18 cellular contexts compared by ENCODE assay signal in genomic region chr11:73991471-73992006, GRCh38. TPM values are rescaled to one million over a fixed set of nuclear protein-coding genes. Genes with fewer than 3 reads are reported as not detected.
DNase-seq lines count a peak whose midpoint lies in the region; ATAC-seq and TF ChIP-seq lines count a peak whose summit lies in the region.
"Had no signal": no experiment of that assay in that cellular context is flagged by ENCODE, and none has a peak within 500 bp of the region (broad histone marks: within the 10 kb centered on the region; RNA-seq: fewer than 3 reads in every experiment).

No MANE protein-coding gene starts in this region.

- H3K79me2 ChIP-seq in GM23338 (replicated peaks; ENCODE audit: insufficient read depth), result no peaks in the 10 kb centered on the region

- no peaks in the 10 kb centered on the region for H3K9me2 ChIP-seq in GM23338 (ENCODE audit: insufficient read depth)

- TF ChIP-seq POLR2A in spleen (IDR thresholded peaks at IDR 0.05), result no peak

- WGBS in spleen, 5 donors, result 63 to 87% (median 72%) methylated on average over 6 of the region's 6 CpGs

- H3K4me2 ChIP-seq in GM23338, result no peak overlapping the region

- H4K20me1 ChIP-seq in GM23338 (replicated peaks; ENCODE audit: insufficient read depth), result no peaks in the 10 kb centered on the region

- no peak overlapping the region for H3K4me3 Mint-ChIP-seq in activated naive CD4-positive, alpha-beta T cell treated with anti-CD3 and anti-CD28 coated beads, Interleukin-2, amount 10 ng/mL, durations not matched to agents 7 days and 5 days
- H3K4me3 Mint-ChIP-seq in GM23338, result no peak overlapping the region
- H3K4me3 Mint-ChIP-seq: central memory CD8-positive, alpha-beta T cell had no signal

- no peak for ATAC-seq in GM23338
- no peak for ATAC-seq in GM18519 (IDR thresholded peaks at IDR 0.05; ENCODE audit: low FRiP score, unreplicated experiment)
- ATAC-seq: SK-N-SH treated with all-trans-retinoic acid at 6 μM for 48 hours had no signal

- no peaks in the 10 kb centered on the region for H3K36me3 ChIP-seq in GM23338 (ENCODE audit: insufficient read depth)
- H3K36me3 ChIP-seq in spleen, result no peaks in the 10 kb centered on the region

- peak; percentile 6 for DNase-seq in activated naive CD4-positive, alpha-beta T cell treated with Interleukin-2 at 50 U/mL for 16 hours
- DNase-seq in activated naive CD4-positive, alpha-beta T cell treated with anti-CD3 and anti-CD28 coated beads, Interleukin-2, amount 10 ng/mL, durations not matched to agents 7 days and 5 days, result no peak
- DNase-seq in GM23338 (ENCODE audit: low spot score) (no peak), T-helper 22 cell (ENCODE audit: low read depth) (peak; percentile 24), spleen (peak; percentile 58), NCI-H1105 treated with DMSO at 0.1 percent for 48 hours (lab: John Stamatoyannopoulos, UW) (no peak)
- no peak for DNase-seq in stimulated activated naive CD4-positive, alpha-beta T cell treated with Interleukin-2 at 50 U/mL for 16 hours (lab: John Stamatoyannopoulos, UW)
- DNase-seq: activated gamma-delta T cell treated with Interleukin-2 at 50 U/mL for 16 hours; DND-41; erythroblast; hypothalamus; NCI-H2081 treated with DMSO at 0.1 percent for 48 hours; NK-92 treated with Interleukin-12 subunit alpha and Interleukin-12 subunit beta, amount 100 ng/mL, for 24 hours had no signal

- CTCF ChIA-PET in activated naive CD4-positive, alpha-beta T cell treated with anti-CD3 and anti-CD28 coated beads, Interleukin-2, amount 10 ng/mL, durations not matched to agents 7 days and 5 days (lab: Charles Lee), result interaction anchor here (0.6 kb wide), 1 partner anchor 158 kb away, joined by 5 read pairs; no protein-coding TSS in a partner anchor

- H3K4me3 ChIP-seq in GM23338 (no peak overlapping the region), spleen (no peak overlapping the region)
- H3K4me3 ChIP-seq: lung had no signal

- intact Hi-C loops in spleen (cut with DNase I; ENCODE audit: low total_unique reads), result no loop called here

- peaks cover 35% of the 10 kb centered on the region for H3K4me1 Mint-ChIP-seq in activated naive CD4-positive, alpha-beta T cell treated with anti-CD3 and anti-CD28 coated beads, Interleukin-2, amount 10 ng/mL, durations not matched to agents 7 days and 5 days
- peaks cover 2% of the 10 kb centered on the region; the same call in 1 of the 3 replicates for H3K4me1 Mint-ChIP-seq in GM23338

- H2AFZ ChIP-seq in GM23338, result peak overlapping the region; percentile 83; the same call in 1 of the 2 replicates

- no peaks in the 10 kb centered on the region for H3K9me3 Mint-ChIP-seq in activated naive CD4-positive, alpha-beta T cell treated with anti-CD3 and anti-CD28 coated beads, Interleukin-2, amount 10 ng/mL, durations not matched to agents 7 days and 5 days
- H3K9me3 Mint-ChIP-seq in GM23338, result no peaks in the 10 kb centered on the region
- H3K9me3 Mint-ChIP-seq: central memory CD8-positive, alpha-beta T cell had no signal

- H3K4me1 ChIP-seq in GM23338 (ENCODE audit: insufficient read depth) (peaks cover 13% of the 10 kb centered on the region; the same call in 1 of the 2 replicates), spleen (peaks cover 0 to 62% (median 39%) of the 10 kb centered on the region in 6 donors)

- no peaks in the 10 kb centered on the region for H3K9me3 ChIP-seq in spleen

- H3K36me3 Mint-ChIP-seq in activated naive CD4-positive, alpha-beta T cell treated with anti-CD3 and anti-CD28 coated beads, Interleukin-2, amount 10 ng/mL, durations not matched to agents 7 days and 5 days, result no peaks in the 10 kb centered on the region
- H3K36me3 Mint-ChIP-seq in GM23338 (ENCODE audit: low read depth), result no peaks in the 10 kb centered on the region

- no peak overlapping the region for H3K27ac Mint-ChIP-seq in activated naive CD4-positive, alpha-beta T cell treated with anti-CD3 and anti-CD28 coated beads, Interleukin-2, amount 10 ng/mL, durations not matched to agents 7 days and 5 days
- no peak overlapping the region for H3K27ac Mint-ChIP-seq in GM23338

- H3F3A ChIP-seq in GM23338 (replicated peaks; ENCODE audit: low read depth), result no peaks in the 10 kb centered on the region

- H3K27me3 Mint-ChIP-seq in activated naive CD4-positive, alpha-beta T cell treated with anti-CD3 and anti-CD28 coated beads, Interleukin-2, amount 10 ng/mL, durations not matched to agents 7 days and 5 days, result peaks cover 3% of the 10 kb centered on the region
- peaks cover 2% of the 10 kb centered on the region for H3K27me3 Mint-ChIP-seq in GM23338 (ENCODE audit: insufficient read depth, low read depth, poor library complexity)
- H3K27me3 Mint-ChIP-seq: central memory CD8-positive, alpha-beta T cell had no signal

- H3K27ac ChIP-seq in GM23338 (ENCODE audit: low read depth) (no peak overlapping the region), spleen (peak overlapping the region in 1 of 8 donors; percentile 16)

- no peak for TF ChIP-seq CTCF in GM23338 (conservative IDR thresholded peaks at IDR 0.05; ENCODE audit: low read depth in 2 of 2)
- no peak for TF ChIP-seq CTCF in spleen (IDR thresholded peaks at IDR 0.05 in 8 of 11, conservative IDR thresholded peaks at IDR 0.05 in 3 of 11)

- no peaks in the 10 kb centered on the region for H3K27me3 ChIP-seq in GM23338 (ENCODE audit: insufficient read depth)
- H3K27me3 ChIP-seq in spleen (replicated peaks in 1 of 7), result no peaks in the 10 kb centered on the region

TF ChIP-seq in GM23338, 12 proteins besides CTCF, POLR2A, EP300 and RAD21 (continues in another document):
- TF ChIP-seq, protein P1, sequence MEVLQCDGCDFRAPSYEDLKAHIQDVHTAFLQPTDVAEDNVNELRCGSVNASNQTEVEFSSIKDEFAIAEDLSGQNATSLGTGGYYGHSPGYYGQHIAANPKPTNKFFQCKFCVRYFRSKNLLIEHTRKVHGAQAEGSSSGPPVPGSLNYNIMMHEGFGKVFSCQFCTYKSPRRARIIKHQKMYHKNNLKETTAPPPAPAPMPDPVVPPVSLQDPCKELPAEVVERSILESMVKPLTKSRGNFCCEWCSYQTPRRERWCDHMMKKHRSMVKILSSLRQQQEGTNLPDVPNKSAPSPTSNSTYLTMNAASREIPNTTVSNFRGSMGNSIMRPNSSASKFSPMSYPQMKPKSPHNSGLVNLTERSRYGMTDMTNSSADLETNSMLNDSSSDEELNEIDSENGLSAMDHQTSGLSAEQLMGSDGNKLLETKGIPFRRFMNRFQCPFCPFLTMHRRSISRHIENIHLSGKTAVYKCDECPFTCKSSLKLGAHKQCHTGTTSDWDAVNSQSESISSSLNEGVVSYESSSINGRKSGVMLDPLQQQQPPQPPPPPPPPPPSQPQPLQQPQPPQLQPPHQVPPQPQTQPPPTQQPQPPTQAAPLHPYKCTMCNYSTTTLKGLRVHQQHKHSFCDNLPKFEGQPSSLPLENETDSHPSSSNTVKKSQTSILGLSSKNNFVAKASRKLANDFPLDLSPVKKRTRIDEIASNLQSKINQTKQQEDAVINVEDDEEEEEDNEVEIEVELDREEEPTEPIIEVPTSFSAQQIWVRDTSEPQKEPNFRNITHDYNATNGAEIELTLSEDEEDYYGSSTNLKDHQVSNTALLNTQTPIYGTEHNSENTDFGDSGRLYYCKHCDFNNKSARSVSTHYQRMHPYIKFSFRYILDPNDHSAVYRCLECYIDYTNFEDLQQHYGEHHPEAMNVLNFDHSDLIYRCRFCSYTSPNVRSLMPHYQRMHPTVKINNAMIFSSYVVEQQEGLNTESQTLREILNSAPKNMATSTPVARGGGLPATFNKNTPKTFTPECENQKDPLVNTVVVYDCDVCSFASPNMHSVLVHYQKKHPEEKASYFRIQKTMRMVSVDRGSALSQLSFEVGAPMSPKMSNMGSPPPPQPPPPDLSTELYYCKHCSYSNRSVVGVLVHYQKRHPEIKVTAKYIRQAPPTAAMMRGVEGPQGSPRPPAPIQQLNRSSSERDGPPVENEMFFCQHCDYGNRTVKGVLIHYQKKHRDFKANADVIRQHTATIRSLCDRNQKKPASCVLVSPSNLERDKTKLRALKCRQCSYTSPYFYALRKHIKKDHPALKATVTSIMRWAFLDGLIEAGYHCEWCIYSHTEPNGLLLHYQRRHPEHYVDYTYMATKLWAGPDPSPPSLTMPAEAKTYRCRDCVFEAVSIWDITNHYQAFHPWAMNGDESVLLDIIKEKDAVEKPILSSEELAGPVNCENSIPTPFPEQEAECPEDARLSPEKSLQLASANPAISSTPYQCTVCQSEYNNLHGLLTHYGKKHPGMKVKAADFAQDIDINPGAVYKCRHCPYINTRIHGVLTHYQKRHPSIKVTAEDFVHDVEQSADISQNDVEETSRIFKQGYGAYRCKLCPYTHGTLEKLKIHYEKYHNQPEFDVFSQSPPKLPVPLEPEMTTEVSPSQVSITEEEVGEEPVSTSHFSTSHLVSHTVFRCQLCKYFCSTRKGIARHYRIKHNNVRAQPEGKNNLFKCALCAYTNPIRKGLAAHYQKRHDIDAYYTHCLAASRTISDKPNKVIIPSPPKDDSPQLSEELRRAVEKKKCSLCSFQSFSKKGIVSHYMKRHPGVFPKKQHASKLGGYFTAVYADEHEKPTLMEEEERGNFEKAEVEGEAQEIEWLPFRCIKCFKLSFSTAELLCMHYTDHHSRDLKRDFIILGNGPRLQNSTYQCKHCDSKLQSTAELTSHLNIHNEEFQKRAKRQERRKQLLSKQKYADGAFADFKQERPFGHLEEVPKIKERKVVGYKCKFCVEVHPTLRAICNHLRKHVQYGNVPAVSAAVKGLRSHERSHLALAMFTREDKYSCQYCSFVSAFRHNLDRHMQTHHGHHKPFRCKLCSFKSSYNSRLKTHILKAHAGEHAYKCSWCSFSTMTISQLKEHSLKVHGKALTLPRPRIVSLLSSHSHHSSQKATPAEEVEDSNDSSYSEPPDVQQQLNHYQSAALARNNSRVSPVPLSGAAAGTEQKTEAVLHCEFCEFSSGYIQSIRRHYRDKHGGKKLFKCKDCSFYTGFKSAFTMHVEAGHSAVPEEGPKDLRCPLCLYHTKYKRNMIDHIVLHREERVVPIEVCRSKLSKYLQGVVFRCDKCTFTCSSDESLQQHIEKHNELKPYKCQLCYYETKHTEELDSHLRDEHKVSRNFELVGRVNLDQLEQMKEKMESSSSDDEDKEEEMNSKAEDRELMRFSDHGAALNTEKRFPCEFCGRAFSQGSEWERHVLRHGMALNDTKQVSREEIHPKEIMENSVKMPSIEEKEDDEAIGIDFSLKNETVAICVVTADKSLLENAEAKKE (CRISPR knock-in tag; IDR thresholded peaks at IDR 0.05), result no peak
- no peak for TF ChIP-seq EZH2 (IDR thresholded peaks at IDR 0.05; ENCODE audit: low read depth, unreplicated experiment)

RNA-seq across cellular contexts. Expression of gene UCP2, which starts 8.9 kb away (rescaled TPM):
- 69.8 and 76.9 TPM in 2 replicates for total RNA-seq in GM23338 (2014; rRNA removed; shearing (Covaris generic))
- 59.4 and 60.1 TPM in 2 replicates for polyA plus RNA-seq in GM23338 (2016; fragmentation: Nextera tagmentation; extraction: Ambion mirVana)
- 100 to 1,000 TPM; 369 to 556 (median 427) TPM for total RNA-seq in spleen
- polyA plus RNA-seq in spleen, result 100 to 1,000 TPM; 209 to 281 (median 275) TPM

RNA-seq across cellular contexts. Expression of gene UCP3, which starts 17.3 kb away (rescaled TPM):
- 0.21 TPM in 1 of 2 replicates, not detected in the other for total RNA-seq in GM23338 (2014; rRNA removed; shearing (Covaris generic))
- 0.21 and 0.40 TPM in 2 replicates for polyA plus RNA-seq in GM23338 (2016; fragmentation: Nextera tagmentation; extraction: Ambion mirVana)
- 1 to 10 TPM; 2.0 to 7.1 (median 4.8) TPM for total RNA-seq in spleen
- 1 to 10 TPM in 2 of 3 donors, under 1 TPM in 1; 0.68 to 2.6 (median 1.5) TPM for polyA plus RNA-seq in spleen

RNA-seq across cellular contexts. Expression of gene DNAJB13, which starts 40.7 kb away (rescaled TPM):
- total RNA-seq in GM23338 (2014; rRNA removed; shearing (Covaris generic)), result 0.14 TPM in 1 of 2 replicates, not detected in the other
- polyA plus RNA-seq in GM23338 (2016; fragmentation: Nextera tagmentation; extraction: Ambion mirVana) (0.32 and 0.50 TPM in 2 replicates), spleen (under 1 TPM in 2 of 3 donors, not detected in 1; 0.04 to 0.06 TPM)
- under 1 TPM in 1 of 7 donors, not detected in 6; 0.32 TPM for total RNA-seq in spleen
- total RNA-seq: osteoblast had no signal

Comparison
In these comparisons a context has a peak if more than half of its experiments do, and no peak if none do; other contexts are left out.
1. DNase-seq: peak in activated naive CD4-positive, alpha-beta T cell treated with Interleukin-2 at 50 U/mL for 16 hours (single experiment), T-helper 22 cell (single experiment) and spleen (single experiment); none in activated naive CD4-positive, alpha-beta T cell treated with anti-CD3 and anti-CD28 coated beads, Interleukin-2, amount 10 ng/mL, durations not matched to agents 7 days and 5 days (single experiment), GM23338 (single experiment), stimulated activated naive CD4-positive, alpha-beta T cell treated with Interleukin-2 at 50 U/mL for 16 hours (single experiment) and NCI-H1105 treated with DMSO at 0.1 percent for 48 hours (single experiment).